8 cellular contexts compared by ENCODE assay signal in the genomic region with DNA sequence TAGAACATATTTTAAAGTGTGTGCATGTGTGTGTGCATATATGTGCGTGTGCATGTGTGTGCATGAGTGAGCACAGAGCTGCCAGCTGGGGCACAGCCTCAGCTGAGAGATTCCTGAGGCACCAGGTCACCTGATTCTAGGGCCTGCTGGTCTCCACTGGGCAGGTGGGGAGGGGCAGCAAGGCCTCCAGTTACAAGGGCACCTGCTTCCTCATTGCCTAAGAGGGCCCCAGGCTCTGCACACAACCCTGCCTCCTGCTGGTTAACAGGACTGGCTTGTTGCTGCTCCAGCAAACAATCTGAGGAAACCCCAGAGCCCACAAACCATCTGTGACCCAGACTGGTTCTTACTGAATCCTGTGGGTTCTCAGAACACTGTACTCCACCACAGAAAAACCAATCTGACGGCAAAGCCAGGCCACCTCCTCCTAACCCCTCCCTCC. TPM values are rescaled to one million over a fixed set of nuclear protein-coding genes. Genes with fewer than 3 reads are reported as not detected.
A peak's percentile ranks its signal among the peaks of the same experiment; 100 is the strongest.
DNase-seq lines count a peak whose midpoint lies in the region; ATAC-seq lines count a peak whose summit lies in the region.

No MANE protein-coding gene starts in this region.

- H3K27me3 Mint-ChIP-seq in activated naive CD8-positive, alpha-beta T cell treated with anti-CD3 and anti-CD28 coated beads, Interleukin-2, amount 50 U/mL, for 24 hours, result no peaks in the 10 kb centered on the region

- no peaks in the 10 kb centered on the region for H3K9me3 Mint-ChIP-seq in activated naive CD8-positive, alpha-beta T cell treated with anti-CD3 and anti-CD28 coated beads, Interleukin-2, amount 50 U/mL, for 24 hours

- DNase-seq in NCI-H128 (lab: John Stamatoyannopoulos, UW; ENCODE audit: unreplicated experiment) (peak; percentile 58), SKM-1 treated with dmso at 0.1 percent for 144 hours (lab: John Stamatoyannopoulos, UW; ENCODE audit: unreplicated experiment) (peak; percentile 83), left lobe of liver (ENCODE audit: low spot score) (peak; percentile 48), occipital lobe (lab: John Stamatoyannopoulos, UW) (no peak)
- peak; percentile 45 for DNase-seq in activated naive CD8-positive, alpha-beta T cell treated with anti-CD3 and anti-CD28 coated beads, Interleukin-2, amount 50 U/mL, for 24 hours
- DNase-seq in stimulated activated naive CD4-positive, alpha-beta T cell treated with Interleukin-2 at 50 U/mL for 16 hours (lab: John Stamatoyannopoulos, UW), result peak; percentile 54

- H3K4me3 Mint-ChIP-seq in activated naive CD8-positive, alpha-beta T cell treated with anti-CD3 and anti-CD28 coated beads, Interleukin-2, amount 50 U/mL, for 24 hours, result no peak overlapping the region

- H3K36me3 Mint-ChIP-seq in activated naive CD8-positive, alpha-beta T cell treated with anti-CD3 and anti-CD28 coated beads, Interleukin-2, amount 50 U/mL, for 24 hours (ENCODE audit: low read depth), result no peaks in the 10 kb centered on the region

- ATAC-seq in GM18508 (IDR thresholded peaks at IDR 0.05; ENCODE audit: insufficient read depth, unreplicated experiment), result peak; percentile 72
- ATAC-seq in HG02840 (IDR thresholded peaks at IDR 0.05; ENCODE audit: low FRiP score, unreplicated experiment), result peak; percentile 75
- peak; percentile 90 for ATAC-seq in activated naive CD8-positive, alpha-beta T cell treated with anti-CD3 and anti-CD28 coated beads, Interleukin-2, amount 50 U/mL, for 24 hours
- peak; percentile 57 for ATAC-seq in left lobe of liver

- no peak overlapping the region for H3K27ac Mint-ChIP-seq in activated naive CD8-positive, alpha-beta T cell treated with anti-CD3 and anti-CD28 coated beads, Interleukin-2, amount 50 U/mL, for 24 hours

- peaks cover 22% of the 10 kb centered on the region for H3K4me1 Mint-ChIP-seq in activated naive CD8-positive, alpha-beta T cell treated with anti-CD3 and anti-CD28 coated beads, Interleukin-2, amount 50 U/mL, for 24 hours

RNA-seq across cellular contexts. Expression of a gene that starts 22.9 kb away (rescaled TPM):
- total RNA-seq in left lobe of liver, result 16.0 TPM
- 62.5 TPM for total RNA-seq in occipital lobe

RNA-seq across cellular contexts. Expression of a gene that starts 36.6 kb away (rescaled TPM):
- 7.9 TPM for total RNA-seq in left lobe of liver
- total RNA-seq in occipital lobe, result 99.2 TPM

RNA-seq across cellular contexts. Expression of a gene that starts 57.5 kb away (rescaled TPM):
- 7.1 TPM for total RNA-seq in left lobe of liver
- 33.8 TPM for total RNA-seq in occipital lobe

Comparison
In these comparisons a context has a peak if more than half of its experiments do, and no peak if none do; other contexts are left out.
1. RNA of a gene that starts 36.6 kb away (total RNA-seq): 99.2 TPM in occipital lobe (single experiment); 7.9 TPM in left lobe of liver (single experiment); every median in the first group is over 10 times any median in the second.
2. Peak in every context shown above with its lines, with median percentiles within 50 percentile points of each other: ATAC-seq.